8 cellular contexts compared by ENCODE assay signal in the genomic region with DNA sequence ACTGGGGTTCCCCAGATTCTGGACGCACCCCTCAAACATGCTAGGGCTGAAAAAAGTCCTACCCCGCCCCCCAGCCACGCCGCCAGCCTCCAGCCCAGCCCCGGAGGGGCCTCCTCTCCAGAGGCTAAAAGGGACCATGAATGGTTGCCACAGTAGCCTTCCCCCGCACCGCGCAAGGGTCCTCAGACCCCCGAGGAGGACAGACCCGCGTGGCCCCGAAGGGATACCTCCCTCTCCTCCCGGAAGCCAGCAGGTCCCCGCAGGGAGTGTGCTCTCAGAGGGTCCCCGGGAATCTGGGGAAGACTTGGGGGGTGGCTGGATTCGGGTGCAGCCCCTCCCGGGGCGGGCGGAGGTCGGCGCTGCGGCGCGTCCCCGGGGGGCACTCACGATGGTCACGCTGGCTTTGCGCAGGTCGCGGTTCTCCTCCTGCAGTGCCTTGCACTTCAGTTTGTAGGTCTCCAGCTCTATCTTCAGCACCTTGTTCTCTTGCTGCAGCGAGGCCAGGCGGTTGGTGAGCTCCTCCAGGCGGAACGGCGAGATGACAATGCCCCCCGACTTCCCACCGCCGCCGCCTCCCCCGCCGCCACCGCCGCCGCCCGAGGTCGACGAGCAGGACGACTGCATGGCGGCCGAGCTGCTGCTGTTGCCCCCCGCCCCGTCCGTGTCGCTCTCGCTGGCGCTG. TPM values are rescaled to one million over a fixed set of nuclear protein-coding genes. Genes with fewer than 3 reads are reported as not detected.
DNase-seq lines count a peak whose midpoint lies in the region; ATAC-seq lines count a peak whose summit lies in the region.

No MANE protein-coding gene starts in this region.

- ATAC-seq in GM21576 (IDR thresholded peaks at IDR 0.05; ENCODE audit: unreplicated experiment): no peak

- no peaks in the 10 kb centered on the region for H3K9me3 ChIP-seq in iPS-18c (ENCODE audit: control insufficient read depth, insufficient read depth, low read length)

- DNase-seq in ELF-1 (ENCODE audit: low read depth, low spot score): peak; percentile 22
- DNase-seq in Jurkat, Clone E6-1 (ENCODE audit: low read depth, low spot score): no peak
- peak; percentile 30 to 44 for DNase-seq in stimulated activated CD4-positive, alpha-beta T cell treated with anti-CD3 and anti-CD28 coated beads, Interleukin-2, amount 100 ng/mL, for 24 hours
- DNase-seq in foreskin melanocyte: no peak
- no peak for DNase-seq in UCSD-AML1 (lab: John Stamatoyannopoulos, UW; ENCODE audit: unreplicated experiment)

- peak overlapping the region; percentile 80 for H3K27ac ChIP-seq in adipose tissue (ENCODE audit: low read depth, low read length)

- 0% methylated on average over 45 to 56 of the region's 56 CpGs for WGBS in adipose tissue, 3 donors

- H3K4me3 ChIP-seq in Jurkat, Clone E6-1 (ENCODE audit: low read length): peak overlapping the region; percentile 93
- peak overlapping the region; percentile 93 for H3K4me3 ChIP-seq in iPS-18c (ENCODE audit: insufficient read depth, low read depth, low read length)

RNA-seq across cellular contexts. Expression of a gene that starts 0.5 kb away (rescaled TPM):
- polyA plus RNA-seq in Jurkat, Clone E6-1 (2012; ENCODE audit: insufficient read depth, insufficient read length): 13.8 TPM
- polyA plus RNA-seq in adipose tissue: 10 to 100 TPM in 2 of 3 donors, 1 to 10 TPM in 1; 8.6 to 11.9 (median 11.6) TPM

Comparison
In these comparisons a context has a peak if more than half of its experiments do, and no peak if none do; other contexts are left out.
1. DNase-seq: peak in ELF-1 (single experiment) and stimulated activated CD4-positive, alpha-beta T cell treated with anti-CD3 and anti-CD28 coated beads, Interleukin-2, amount 100 ng/mL, for 24 hours (2 of 2); none in Jurkat, Clone E6-1 (single experiment), foreskin melanocyte (single experiment) and UCSD-AML1 (single experiment).